1 cellular context compared by ENCODE assay signal in genomic region chr22:23070418-23071162, GRCh38.
TF ChIP-seq lines count a peak whose summit lies in the region.

Gene GNAZ (plus strand): TSS chr22:23070519. CDS start chr22:23095696, 25,177 bp downstream.

TF ChIP-seq in HEK293, 187 proteins besides CTCF, POLR2A, EP300 and RAD21 (continued from another document):
- no peak for TF ChIP-seq ZNF518A (tag by site-specific recombination; conservative IDR thresholded peaks at IDR 0.05; ENCODE audit: low read depth)
- TF ChIP-seq SP2 (tag by site-specific recombination; IDR thresholded peaks at IDR 0.05), result peak; percentile 43
- peak; percentile 70 for TF ChIP-seq ZBTB8A (tag by site-specific recombination; IDR thresholded peaks at IDR 0.05)
TF ChIP-seq in HEK293: peak in this region for 10.
